Comparison of ENCODE assay signal across 11 cellular contexts in the genomic region with DNA sequence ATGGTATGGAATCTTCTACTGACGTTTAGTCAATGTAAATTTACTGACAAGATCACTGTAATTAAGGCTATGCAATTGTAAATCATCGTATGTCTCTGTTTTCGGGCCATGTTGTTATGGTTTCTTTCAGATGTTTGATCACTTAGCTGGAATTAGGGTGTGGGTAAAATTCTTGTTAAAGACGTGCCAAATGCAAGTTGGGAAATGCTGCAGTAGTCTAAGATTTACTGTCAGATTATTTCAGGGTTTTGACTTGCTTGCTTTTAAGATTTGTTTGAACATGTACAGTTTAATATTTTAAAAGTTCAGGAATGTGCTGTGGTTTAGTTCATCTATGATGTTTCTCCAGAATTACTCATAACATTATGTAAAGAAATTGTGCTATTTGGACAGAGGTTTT. TPM values are rescaled to one million over a fixed set of nuclear protein-coding genes. Genes with fewer than 3 reads are reported as not detected.
DNase-seq lines count a peak whose midpoint lies in the region; ATAC-seq and TF ChIP-seq lines count a peak whose summit lies in the region.
"Had no signal": no experiment of that assay in that cellular context is flagged by ENCODE, and none has a peak within 500 bp of the region (broad histone marks: within the 10 kb centered on the region; RNA-seq: fewer than 3 reads in every experiment).

No MANE protein-coding gene starts in this region.

- H3F3A ChIP-seq in smooth muscle cell (ENCODE audit: low read depth), result peaks cover 5% of the 10 kb centered on the region

- WGBS in smooth muscle cell (ENCODE audit: low lambda C conversion rate), result 4% methylated on average over 4 of the region's 4 CpGs

- H3K9me3 Mint-ChIP-seq in activated T-cell treated with anti-CD3 and anti-CD28 coated beads, Interleukin-2, amount 50 U/mL, for 4 hours, result peaks cover 6% of the 10 kb centered on the region
- H3K9me3 Mint-ChIP-seq in T-helper 2 cell treated with Interferon-gamma antibody and Interleukin-4, amounts not matched to agents 5 μg/mL and 100 μg/mL, for 36 hours, result no peaks in the 10 kb centered on the region

- H3K4me3 Mint-ChIP-seq in activated T-cell treated with anti-CD3 and anti-CD28 coated beads, Interleukin-2, amount 50 U/mL, for 4 hours, result peak overlapping the region; percentile 52
- H3K4me3 Mint-ChIP-seq in T-helper 2 cell treated with Interferon-gamma antibody and Interleukin-4, amounts not matched to agents 5 μg/mL and 100 μg/mL, for 36 hours, result peak overlapping the region; percentile 74
- H3K4me3 Mint-ChIP-seq: B cell had no signal

- peak overlapping the region; percentile 93 for H3K27ac ChIP-seq in smooth muscle cell (ENCODE audit: low read depth)
- H3K27ac ChIP-seq: coronary artery had no signal

- peaks cover 76% of the 10 kb centered on the region for H4K20me1 ChIP-seq in smooth muscle cell (ENCODE audit: low read depth)

- no peaks in the 10 kb centered on the region for H3K27me3 ChIP-seq in smooth muscle cell (ENCODE audit: low read depth)

- DNase-seq in activated T-cell treated with anti-CD3 and anti-CD28 coated beads, Interleukin-2, amount 50 U/mL, for 4 hours, result no peak
- DNase-seq in activated T-cell treated with anti-CD3 and anti-CD28 coated beads, Interleukin-2, amount 50 U/mL, for 1 hour, result no peak
- DNase-seq in T-helper 2 cell treated with Interferon-gamma antibody and Interleukin-4, amounts not matched to agents 5 μg/mL and 100 μg/mL, for 36 hours (ENCODE audit: low spot score), result no peak
- DNase-seq in fibroblast of the aortic adventitia (ENCODE audit: low read depth) (peak; percentile 92), smooth muscle cell (lab: John Stamatoyannopoulos, UW; ENCODE audit: unreplicated experiment) (no peak), COLO829 (ENCODE audit: low spot score) (no peak), NCI-H774 (lab: John Stamatoyannopoulos, UW) (no peak)
- DNase-seq: activated CD4-positive, alpha-beta T cell treated with anti-CD3 and anti-CD28 coated beads for 1 hour had no signal

- no peak overlapping the region for H3K4me3 ChIP-seq in fibroblast of the aortic adventitia (ENCODE audit: low read depth, low read length)
- peak overlapping the region; percentile 6 for H3K4me3 ChIP-seq in smooth muscle cell
- H3K4me3 ChIP-seq: coronary artery had no signal

- peaks cover 34% of the 10 kb centered on the region for H3K36me3 Mint-ChIP-seq in activated T-cell treated with anti-CD3 and anti-CD28 coated beads, Interleukin-2, amount 50 U/mL, for 4 hours (ENCODE audit: insufficient read depth)
- H3K36me3 Mint-ChIP-seq in T-helper 2 cell treated with Interferon-gamma antibody and Interleukin-4, amounts not matched to agents 5 μg/mL and 100 μg/mL, for 36 hours (ENCODE audit: low read depth), result peaks cover 44% of the 10 kb centered on the region

- no peaks in the 10 kb centered on the region for H3K36me3 ChIP-seq in smooth muscle cell (ENCODE audit: low read depth)

- peak overlapping the region; percentile 92 for H3K27ac Mint-ChIP-seq in T-helper 2 cell treated with Interferon-gamma antibody and Interleukin-4, amounts not matched to agents 5 μg/mL and 100 μg/mL, for 36 hours
- H3K27ac Mint-ChIP-seq: B cell had no signal

- H3K9ac ChIP-seq in smooth muscle cell (ENCODE audit: low read depth), result peak overlapping the region; percentile 69

- H3K4me2 ChIP-seq in smooth muscle cell, result peak overlapping the region; percentile 76

- no peak for TF ChIP-seq CTCF in fibroblast of the aortic adventitia (IDR thresholded peaks at IDR 0.05; ENCODE audit: insufficient read depth, low read length)
- no peak for TF ChIP-seq CTCF in smooth muscle cell (IDR thresholded peaks at IDR 0.05; ENCODE audit: borderline replicate concordance, insufficient read depth, poor library complexity, severe bottlenecking)

- H3K79me2 ChIP-seq in smooth muscle cell (ENCODE audit: low read depth), result peaks cover 88% of the 10 kb centered on the region

- no peaks in the 10 kb centered on the region for H3K27me3 Mint-ChIP-seq in activated T-cell treated with anti-CD3 and anti-CD28 coated beads, Interleukin-2, amount 50 U/mL, for 4 hours (ENCODE audit: low read depth)
- no peaks in the 10 kb centered on the region for H3K27me3 Mint-ChIP-seq in T-helper 2 cell treated with Interferon-gamma antibody and Interleukin-4, amounts not matched to agents 5 μg/mL and 100 μg/mL, for 36 hours (ENCODE audit: low read depth)

- no peak overlapping the region for H2AFZ ChIP-seq in smooth muscle cell (ENCODE audit: low read depth)

- ATAC-seq in activated T-cell treated with anti-CD3 and anti-CD28 coated beads, Interleukin-2, amount 50 U/mL, for 4 hours, result peak; percentile 19 to 36
- ATAC-seq in GM18502 (IDR thresholded peaks at IDR 0.05; ENCODE audit: poor library complexity, unreplicated experiment), result no peak

- peaks cover 81% of the 10 kb centered on the region for H3K4me1 Mint-ChIP-seq in activated T-cell treated with anti-CD3 and anti-CD28 coated beads, Interleukin-2, amount 50 U/mL, for 4 hours (ENCODE audit: low read depth)
- peaks cover 85% of the 10 kb centered on the region for H3K4me1 Mint-ChIP-seq in T-helper 2 cell treated with Interferon-gamma antibody and Interleukin-4, amounts not matched to agents 5 μg/mL and 100 μg/mL, for 36 hours (ENCODE audit: low read depth)
- H3K4me1 Mint-ChIP-seq: B cell had no signal

- no peaks in the 10 kb centered on the region for H3K9me3 ChIP-seq in smooth muscle cell (replicated peaks; ENCODE audit: low read depth)

- peaks cover 31% of the 10 kb centered on the region for H3K4me1 ChIP-seq in smooth muscle cell (ENCODE audit: low read depth)

RNA-seq across cellular contexts. Expression of a gene that starts 10.8 kb away (rescaled TPM):
- 100 to 1,000 TPM; 248 to 281 (median 274) TPM for total RNA-seq in activated T-cell treated with anti-CD3 and anti-CD28 coated beads, Interleukin-2, amount 50 U/mL, for 4 hours
- total RNA-seq in fibroblast of the aortic adventitia (ENCODE audit: low replicate concordance), result 10.3 and 41.0 TPM in 2 replicates
- total RNA-seq in smooth muscle cell, result 75.6 and 86.4 TPM in 2 replicates
- polyA plus RNA-seq in smooth muscle cell, result 34.0 and 49.7 TPM in 2 replicates
